8 cellular contexts compared by ENCODE assay signal in genomic region chr10:114638874-114639625, GRCh38. TPM values are rescaled to one million over a fixed set of nuclear protein-coding genes. Genes with fewer than 3 reads are reported as not detected.
DNase-seq lines count a peak whose midpoint lies in the region; ATAC-seq and TF ChIP-seq lines count a peak whose summit lies in the region.

No MANE protein-coding gene starts in this region.

- TF ChIP-seq CTCF in astrocyte of the spinal cord (IDR thresholded peaks at IDR 0.05; ENCODE audit: low read depth, low read length) (no peak), omental fat pad (IDR thresholded peaks at IDR 0.05) (no peak)

- intact Hi-C loops in activated T-helper 1 cell treated with anti-CD3 and anti-CD28 coated beads, Interleukin-12 subunit alpha, Interleukin-12 subunit beta, Interleukin-2, Interleukin-4 antibody, amounts not matched to agents 30 ng/mL and 10 ng/mL and 1 ng/mL, durations not matched to agents 14 hours and 24 hours and 36 hours (cut with micrococcal nuclease) = no loop called here

- no peaks in the 10 kb centered on the region for H3K9me3 Mint-ChIP-seq in activated T-helper 1 cell treated with anti-CD3 and anti-CD28 coated beads, Interleukin-12 subunit alpha, Interleukin-12 subunit beta, Interleukin-2, Interleukin-4 antibody, amounts not matched to agents 30 ng/mL and 10 ng/mL and 1 ng/mL, durations not matched to agents 14 hours and 24 hours and 36 hours

- DNase-seq in astrocyte of the spinal cord (ENCODE audit: low read depth, low spot score) = peak; percentile 95
- DNase-seq in non-pigmented ciliary epithelial cell (ENCODE audit: low read depth) = peak; percentile 86
- no peak for DNase-seq in activated T-helper 1 cell treated with anti-CD3 and anti-CD28 coated beads, Interleukin-12 subunit alpha, Interleukin-12 subunit beta, Interleukin-2, Interleukin-4 antibody, amounts not matched to agents 30 ng/mL and 10 ng/mL and 1 ng/mL, durations not matched to agents 14 hours and 24 hours and 36 hours (ENCODE audit: low spot score)
- DNase-seq in SHP77 treated with DMSO at 0.1 percent for 48 hours (lab: John Stamatoyannopoulos, UW) = no peak
- no peak for DNase-seq in omental fat pad (ENCODE audit: low spot score)

- no peak overlapping the region for H3K4me3 Mint-ChIP-seq in activated T-helper 1 cell treated with anti-CD3 and anti-CD28 coated beads, Interleukin-12 subunit alpha, Interleukin-12 subunit beta, Interleukin-2, Interleukin-4 antibody, amounts not matched to agents 30 ng/mL and 10 ng/mL and 1 ng/mL, durations not matched to agents 14 hours and 24 hours and 36 hours

- no peak overlapping the region for H3K27ac Mint-ChIP-seq in activated T-helper 1 cell treated with anti-CD3 and anti-CD28 coated beads, Interleukin-12 subunit alpha, Interleukin-12 subunit beta, Interleukin-2, Interleukin-4 antibody, amounts not matched to agents 30 ng/mL and 10 ng/mL and 1 ng/mL, durations not matched to agents 14 hours and 24 hours and 36 hours

- H3K4me3 ChIP-seq in astrocyte of the spinal cord (ENCODE audit: low read depth, low read length) = no peak overlapping the region

- H3K36me3 Mint-ChIP-seq in activated T-helper 1 cell treated with anti-CD3 and anti-CD28 coated beads, Interleukin-12 subunit alpha, Interleukin-12 subunit beta, Interleukin-2, Interleukin-4 antibody, amounts not matched to agents 30 ng/mL and 10 ng/mL and 1 ng/mL, durations not matched to agents 14 hours and 24 hours and 36 hours (ENCODE audit: low read depth) = no peaks in the 10 kb centered on the region

- in situ Hi-C loops in astrocyte of the spinal cord (cut with HindIII; ENCODE audit: low sequenced_read_pairs) = no loop called here

- ATAC-seq in GM18517 (IDR thresholded peaks at IDR 0.05; ENCODE audit: unreplicated experiment) (peak; percentile 61), HG03469 (IDR thresholded peaks at IDR 0.05; ENCODE audit: unreplicated experiment) (peak; percentile 69), GM19455 (IDR thresholded peaks at IDR 0.05; ENCODE audit: unreplicated experiment) (no peak), omental fat pad (ENCODE audit: low FRiP score) (no peak)

- peaks cover 7% of the 10 kb centered on the region for H3K4me1 Mint-ChIP-seq in activated T-helper 1 cell treated with anti-CD3 and anti-CD28 coated beads, Interleukin-12 subunit alpha, Interleukin-12 subunit beta, Interleukin-2, Interleukin-4 antibody, amounts not matched to agents 30 ng/mL and 10 ng/mL and 1 ng/mL, durations not matched to agents 14 hours and 24 hours and 36 hours (ENCODE audit: low read depth)

- H3K27me3 Mint-ChIP-seq in activated T-helper 1 cell treated with anti-CD3 and anti-CD28 coated beads, Interleukin-12 subunit alpha, Interleukin-12 subunit beta, Interleukin-2, Interleukin-4 antibody, amounts not matched to agents 30 ng/mL and 10 ng/mL and 1 ng/mL, durations not matched to agents 14 hours and 24 hours and 36 hours (ENCODE audit: insufficient read depth) = peaks cover 7% of the 10 kb centered on the region

RNA-seq across cellular contexts. Expression of gene ABLIM1, which starts 19.0 kb away (rescaled TPM):
- total RNA-seq in activated T-helper 1 cell treated with anti-CD3 and anti-CD28 coated beads, Interleukin-12 subunit alpha, Interleukin-12 subunit beta, Interleukin-2, Interleukin-4 antibody, amounts not matched to agents 30 ng/mL and 10 ng/mL and 1 ng/mL, durations not matched to agents 14 hours and 24 hours and 36 hours = 14.2 TPM in 2 replicates
- total RNA-seq in omental fat pad = 100 to 1,000 TPM; 122 to 257 (median 138) TPM

Comparison
In these comparisons a context has a peak if more than half of its experiments do, and no peak if none do; other contexts are left out.
1. ATAC-seq: peak in GM18517 (single experiment) and HG03469 (single experiment); none in GM19455 (single experiment) and omental fat pad (single experiment).
2. DNase-seq: peak in astrocyte of the spinal cord (single experiment) and non-pigmented ciliary epithelial cell (single experiment); none in activated T-helper 1 cell treated with anti-CD3 and anti-CD28 coated beads, Interleukin-12 subunit alpha, Interleukin-12 subunit beta, Interleukin-2, Interleukin-4 antibody, amounts not matched to agents 30 ng/mL and 10 ng/mL and 1 ng/mL, durations not matched to agents 14 hours and 24 hours and 36 hours (single experiment), SHP77 treated with DMSO at 0.1 percent for 48 hours (single experiment) and omental fat pad (single experiment).